25 cellular contexts compared by ENCODE assay signal in genomic region chr5:97844797-97845196, GRCh38.
DNase-seq lines count a peak whose midpoint lies in the region; ATAC-seq and TF ChIP-seq lines count a peak whose summit lies in the region.
"Had no signal": no experiment of that assay in that cellular context is flagged by ENCODE, and none has a peak within 500 bp of the region (broad histone marks: within the 10 kb centered on the region; RNA-seq: fewer than 3 reads in every experiment).

No MANE protein-coding gene starts in this region.

- peak; percentile 35 for TF ChIP-seq CTCF in C4-2B (conservative IDR thresholded peaks at IDR 0.05)

- ATAC-seq in GM18867 (IDR thresholded peaks at IDR 0.05; ENCODE audit: unreplicated experiment) = peak; percentile 33
- ATAC-seq in GM19467 (IDR thresholded peaks at IDR 0.05; ENCODE audit: unreplicated experiment) = no peak
- ATAC-seq in GM21737 (IDR thresholded peaks at IDR 0.05; ENCODE audit: unreplicated experiment) = no peak
- ATAC-seq: foreskin keratinocyte; heart left ventricle; lower lobe of right lung; naive thymus-derived CD8-positive, alpha-beta T cell had no signal

- DNase-seq in OCI-M1 (lab: John Stamatoyannopoulos, UW) (peak; percentile 5), iPS-NIHi11 (ENCODE audit: low spot score) (peak; percentile 17), NCI-H510A (lab: John Stamatoyannopoulos, UW) (no peak)
- DNase-seq: activated CD4-positive, alpha-beta T cell treated with anti-CD3 and anti-CD28 coated beads, Interleukin-2, amount 50 U/mL, for 48 hours; activated CD4-positive, CD25-positive, alpha-beta regulatory T cell treated with anti-CD3 and anti-CD28 coated beads, Interleukin-2, amount 50 U/mL, for 72 hours; activated naive CD4-positive, alpha-beta T cell treated with Interleukin-2 at 50 U/mL for 16 hours; DMS153; foreskin keratinocyte; GOT3; heart left ventricle; KBM-7; lower lobe of right lung; naive thymus-derived CD8-positive, alpha-beta T cell; NCI-H2029 treated with DMSO at 0.1 percent for 48 hours; NCI-H2227 treated with DMSO at 0.1 percent for 48 hours; NCI-H69; stimulated activated CD4-positive, alpha-beta T cell treated with anti-CD3 and anti-CD28 coated beads, Interleukin-4, amount 100 ng/mL, for 1 hour; T-helper 2 cell; thyroid gland had no signal

- no peak overlapping the region for H3K27ac ChIP-seq in C4-2B
- H3K27ac ChIP-seq: esophagus muscularis mucosa, foreskin keratinocyte, heart left ventricle, lower lobe of right lung, SK-N-MC, thyroid gland had no signal
